ENCODE assay signal across 8 cellular contexts in genomic region chr18:79528846-79529245, GRCh38.
A peak's percentile ranks its signal among the peaks of the same experiment; 100 is the strongest.
DNase-seq lines count a peak whose midpoint lies in the region; ATAC-seq lines count a peak whose summit lies in the region.

No MANE protein-coding gene starts in this region.

- in situ Hi-C loops in SK-MEL-5 (cut with HindIII; ENCODE audit: low pct_unique_long_range_greater_than_20kb, low sequenced_read_pairs): no loop called here

- ATAC-seq in Right ventricle myocardium inferior: peak; percentile 30
- ATAC-seq in HG03139 (IDR thresholded peaks at IDR 0.05; ENCODE audit: unreplicated experiment): no peak

- intact Hi-C loops in Right ventricle myocardium inferior (cut with DNase I): loop anchor here (1.0 to 5.0 kb wide), 5 partner anchors 22 to 150 kb away; partner anchors contain the start of gene NFATC1

- DNase-seq in GF-D8 (lab: John Stamatoyannopoulos, UW) (peak; percentile 36), HuH-7 (ENCODE audit: low spot score) (peak; percentile 87), SK-MEL-5 (ENCODE audit: low read depth, low spot score) (peak; percentile 79), Right ventricle myocardium inferior (ENCODE audit: missing footprints) (no peak), pulmonary artery endothelial cell (ENCODE audit: low read depth, low spot score) (peak; percentile 35), DMS79 (lab: John Stamatoyannopoulos, UW) (no peak)
- DNase-seq in activated naive CD4-positive, alpha-beta T cell treated with anti-CD3 and anti-CD28 coated beads, Interleukin-2, amount 50 U/mL, for 16 hours: peak; percentile 79

Comparison
In these comparisons a context has a peak if more than half of its experiments do, and no peak if none do; other contexts are left out.
1. DNase-seq: peak in GF-D8 (single experiment), HuH-7 (single experiment), SK-MEL-5 (single experiment), activated naive CD4-positive, alpha-beta T cell treated with anti-CD3 and anti-CD28 coated beads, Interleukin-2, amount 50 U/mL, for 16 hours (single experiment) and pulmonary artery endothelial cell (single experiment); none in Right ventricle myocardium inferior (single experiment) and DMS79 (single experiment).